Comparison of ENCODE assay signal across 20 cellular contexts in the genomic region with DNA sequence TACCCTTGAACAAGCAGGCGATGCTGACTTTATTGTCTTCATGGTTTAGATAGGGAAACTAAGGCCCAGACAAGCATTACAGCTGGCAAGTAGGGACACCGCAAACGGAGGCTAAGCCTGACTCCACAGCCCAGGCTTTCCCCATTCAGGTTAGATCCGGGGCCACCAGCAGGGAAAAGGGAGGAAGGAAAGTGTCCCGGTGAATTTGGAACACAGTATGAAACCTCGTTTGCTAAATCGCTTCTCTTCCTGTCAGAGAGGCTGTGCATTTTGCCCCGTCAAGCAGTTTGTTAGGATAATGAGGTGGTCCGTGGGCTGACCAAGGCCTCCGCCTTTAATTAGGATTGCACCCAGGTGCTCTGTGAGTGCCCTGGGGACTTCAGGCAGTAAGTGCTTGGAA.
"Had no signal": no experiment of that assay in that cellular context is flagged by ENCODE, and none has a peak within 500 bp of the region (broad histone marks: within the 10 kb centered on the region; RNA-seq: fewer than 3 reads in every experiment).

No MANE protein-coding gene starts in this region.

- H3K9me3 Mint-ChIP-seq: activated naive CD4-positive, alpha-beta T cell treated with anti-CD3 and anti-CD28 coated beads, Interleukin-2, amount 50 U/mL, for 24 hours; naive B cell had no signal

- H3K9me3 ChIP-seq: adrenal gland, neutrophil, sigmoid colon, spleen, thyroid gland had no signal

- H3K36me3 Mint-ChIP-seq: activated naive CD4-positive, alpha-beta T cell treated with anti-CD3 and anti-CD28 coated beads, Interleukin-2, amount 50 U/mL, for 24 hours had no signal

- H3K4me3 ChIP-seq: adrenal gland, lung, sigmoid colon, spleen, thyroid gland had no signal

- ATAC-seq: activated CD8-positive, alpha-beta T cell treated with anti-CD3 and anti-CD28 coated beads, Interleukin-2, amount 10 ng/mL, durations not matched to agents 7 days and 5 days had no signal

- H3K4me1 ChIP-seq: adrenal gland, parathyroid adenoma, thyroid gland had no signal

- H3K4me1 Mint-ChIP-seq: activated naive CD4-positive, alpha-beta T cell treated with anti-CD3 and anti-CD28 coated beads, Interleukin-2, amount 50 U/mL, for 24 hours had no signal

- H3K4me3 Mint-ChIP-seq: activated CD8-positive, alpha-beta T cell treated with anti-CD3 and anti-CD28 coated beads, Interleukin-2, amount 10 ng/mL, durations not matched to agents 7 days and 5 days; activated naive CD4-positive, alpha-beta T cell treated with anti-CD3 and anti-CD28 coated beads, Interleukin-2, amount 50 U/mL, for 24 hours had no signal

- H3K36me3 ChIP-seq: adrenal gland, sigmoid colon, thyroid gland had no signal

- H3K27me3 Mint-ChIP-seq: activated naive CD4-positive, alpha-beta T cell treated with anti-CD3 and anti-CD28 coated beads, Interleukin-2, amount 50 U/mL, for 24 hours; naive B cell had no signal

- H3K27ac Mint-ChIP-seq: activated CD8-positive, alpha-beta T cell treated with anti-CD3 and anti-CD28 coated beads, Interleukin-2, amount 10 ng/mL, durations not matched to agents 7 days and 5 days; activated naive CD4-positive, alpha-beta T cell treated with anti-CD3 and anti-CD28 coated beads, Interleukin-2, amount 50 U/mL, for 24 hours had no signal

- DNase-seq: activated CD4-positive, alpha-beta T cell treated with anti-CD3 and anti-CD28 coated beads for 4 hours; activated CD8-positive, alpha-beta memory T cell treated with anti-CD3 and anti-CD28 coated beads, Interleukin-2, amount 50 U/mL, for 4 hours; activated CD8-positive, alpha-beta T cell treated with anti-CD3 and anti-CD28 coated beads, Interleukin-2, amount 10 ng/mL, durations not matched to agents 7 days and 5 days; activated effector memory CD4-positive, alpha-beta T cell treated with anti-CD3 and anti-CD28 coated beads, Interleukin-2, amount 50 U/mL, for 16 hours; activated T-cell treated with anti-CD3 and anti-CD28 coated beads, Interleukin-2, amount 50 U/mL, for 48 hours; adrenal gland; caudate nucleus; cortex of kidney; effector CD8-positive, alpha-beta T cell; foreskin fibroblast; hypothalamus; naive B cell; spleen; thyroid gland; WERI-Rb-1 had no signal

- H3K27ac ChIP-seq: adrenal gland, neutrophil, parathyroid adenoma, spleen, thyroid gland had no signal

- H3K27me3 ChIP-seq: adrenal gland, neutrophil, sigmoid colon, spleen, thyroid gland had no signal

- H3K9ac ChIP-seq: parathyroid adenoma had no signal
